ENCODE assay signal across 34 cellular contexts in genomic region chr9:125413579-125413978, GRCh38.
"Had no signal": no experiment of that assay in that cellular context is flagged by ENCODE, and none has a peak within 500 bp of the region (broad histone marks: within the 10 kb centered on the region; RNA-seq: fewer than 3 reads in every experiment).

No MANE protein-coding gene starts in this region.

- H3K4me3 ChIP-seq: MG63 had no signal

- DNase-seq: Karpas-422, Kasumi-1, MG63, MM.1S, MV-4-11, NCI-H1048, NCI-H1092, NCI-H1092 treated with DMSO at 0.1 percent for 48 hours, NCI-H1105, NCI-H1105 treated with DMSO at 0.1 percent for 48 hours, NCI-H1417, NCI-H1417 treated with DMSO at 0.1 percent for 48 hours, NCI-H1436, NCI-H1436 treated with DMSO at 0.1 percent for 48 hours, NCI-H146, NCI-H1694, NCI-H1694 treated with DMSO at 0.1 percent for 48 hours, NCI-H187, NCI-H187 treated with DMSO at 0.1 percent for 48 hours, NCI-H1930, NCI-H2029, NCI-H2029 treated with DMSO at 0.1 percent for 48 hours, NCI-H2081, NCI-H2081 treated with DMSO at 0.1 percent for 48 hours, NCI-H2107, NCI-H2171, NCI-H2171 treated with DMSO at 0.1 percent for 48 hours, NCI-H2227 treated with DMSO at 0.1 percent for 48 hours, NCI-H226, NCI-H345, NCI-H446, NCI-H446 treated with DMSO at 0.1 percent for 48 hours, NCI-H510A, NCI-H510A treated with DMSO at 0.1 percent for 48 hours had no signal

- H3K27me3 ChIP-seq: MG63 had no signal

- H3K36me3 ChIP-seq: MG63 had no signal

- H3K9me3 ChIP-seq: MG63 had no signal
